9 cellular contexts compared by ENCODE assay signal in genomic region chr9:75200892-75201470, GRCh38.
DNase-seq lines count a peak whose midpoint lies in the region; ATAC-seq, FAIRE-seq and TF ChIP-seq lines count a peak whose summit lies in the region.
"Had no signal": no experiment of that assay in that cellular context is flagged by ENCODE, and none has a peak within 500 bp of the region (broad histone marks: within the 10 kb centered on the region; RNA-seq: fewer than 3 reads in every experiment).

No MANE protein-coding gene starts in this region.

- peak overlapping the region in 1 of 7 donors; percentile 1 for H3K27ac Mint-ChIP-seq in CD14-positive monocyte
- H3K27ac Mint-ChIP-seq in activated T-helper 2 cell treated with anti-CD3 and anti-CD28 coated beads, Interferon-gamma antibody, Interleukin-2, Interleukin-4, amounts not matched to agents 10 μg/mL and 5 μg/mL and 100 μg/mL, durations not matched to agents 14 hours and 24 hours and 36 hours, result no peak overlapping the region
- H3K27ac Mint-ChIP-seq: IgD-negative memory B cell had no signal

- TF ChIP-seq CTCF in CD14-positive monocyte (IDR thresholded peaks at IDR 0.05) (peak; percentile 79), GM12878 (IDR thresholded peaks at IDR 0.05 in 2 of 3, conservative IDR thresholded peaks at IDR 0.05 in 1 of 3; ENCODE audit: control insufficient read depth in 2 of 3, extremely low read depth in 1 of 3, insufficient read depth in 1 of 3, low read depth in 3 of 3, low read length in 3 of 3) (peak; percentile 30 to 57 (median 49); a peak in 4 of 6 replicates)

- CTCF ChIA-PET in GM12878 (lab: Yijun Ruan, JAX), result interaction anchor here (0.6 to 2.4 kb wide), 9 partner anchors 9 to 65 kb away, joined by 3 to 6 read pairs (median 4); no protein-coding TSS in a partner anchor

- no peaks in the 10 kb centered on the region for H3K4me1 ChIP-seq in GM12878 (ENCODE audit: control insufficient read depth, insufficient read depth, low read length)

- TF ChIP-seq POLR2A in GM12878 (IDR thresholded peaks at IDR 0.05; ENCODE audit: low read depth, low read length), result no peak

- no peak overlapping the region for H3K4me3 Mint-ChIP-seq in CD14-positive monocyte
- no peak overlapping the region for H3K4me3 Mint-ChIP-seq in activated T-helper 2 cell treated with anti-CD3 and anti-CD28 coated beads, Interferon-gamma antibody, Interleukin-2, Interleukin-4, amounts not matched to agents 10 μg/mL and 5 μg/mL and 100 μg/mL, durations not matched to agents 14 hours and 24 hours and 36 hours (ENCODE audit: low read depth)
- H3K4me3 Mint-ChIP-seq: IgD-negative memory B cell had no signal

- no peaks in the 10 kb centered on the region for H3K36me3 Mint-ChIP-seq in CD14-positive monocyte
- no peaks in the 10 kb centered on the region for H3K36me3 Mint-ChIP-seq in activated T-helper 2 cell treated with anti-CD3 and anti-CD28 coated beads, Interferon-gamma antibody, Interleukin-2, Interleukin-4, amounts not matched to agents 10 μg/mL and 5 μg/mL and 100 μg/mL, durations not matched to agents 14 hours and 24 hours and 36 hours (ENCODE audit: low read depth)

- no peak overlapping the region for H3K9ac ChIP-seq in GM12878 (ENCODE audit: control insufficient read depth, insufficient read depth, low read length)

- in situ Hi-C loops in GM12878 (cut with MboI), result no loop called here

- H3K4me2 ChIP-seq in GM12878 (ENCODE audit: control insufficient read depth, insufficient read depth), result no peak overlapping the region

- H3K27me3 ChIP-seq in GM12878 (replicated peaks in 1 of 2; ENCODE audit: control insufficient read depth in 2 of 2, insufficient read depth in 2 of 2, low read length in 1 of 2), result no peaks in the 10 kb centered on the region

- H3K79me2 ChIP-seq in GM12878 (ENCODE audit: control insufficient read depth, insufficient read depth, low read length), result no peaks in the 10 kb centered on the region

- 5% methylated on average over 1 of the region's 1 CpG for WGBS in GM12878 (ENCODE audit: insufficient coverage, insufficient replicate concordance, low lambda C conversion rate, missing lambda C conversion rate)

- no TSS peak for BruUV-seq in GM12878 (replicated peaks; lab: Mats Ljungman, UMichigan)

- H2AFZ ChIP-seq in GM12878 (ENCODE audit: control insufficient read depth, low read depth, low read length), result no peak overlapping the region

- no peak for FAIRE-seq in GM12878 (lab: Jason Lieb, UNC)

- peaks cover 0 to 2% (median 0%) of the 10 kb centered on the region in 3 donors for H3K27me3 Mint-ChIP-seq in CD14-positive monocyte (ENCODE audit: low read depth in 3 of 3)
- H3K27me3 Mint-ChIP-seq in activated T-helper 2 cell treated with anti-CD3 and anti-CD28 coated beads, Interferon-gamma antibody, Interleukin-2, Interleukin-4, amounts not matched to agents 10 μg/mL and 5 μg/mL and 100 μg/mL, durations not matched to agents 14 hours and 24 hours and 36 hours (ENCODE audit: low read depth), result peaks cover 15% of the 10 kb centered on the region
- H3K27me3 Mint-ChIP-seq: IgD-negative memory B cell had no signal

- DNase-seq in CD14-positive monocyte (ENCODE audit: low spot score), result no peak
- peak; percentile 12 for DNase-seq in NCI-H345 treated with DMSO at 0.1 percent for 48 hours (lab: John Stamatoyannopoulos, UW; ENCODE audit: unreplicated experiment)
- DNase-seq in GM12878 (ENCODE audit: low read depth, low spot score), result no peak
- peak; percentile 63 for DNase-seq in left kidney (ENCODE audit: low read depth, low spot score)
- no peak for DNase-seq in D341Med (ENCODE audit: low spot score)
- DNase-seq in activated T-helper 2 cell treated with anti-CD3 and anti-CD28 coated beads, Interferon-gamma antibody, Interleukin-2, Interleukin-4, amounts not matched to agents 10 μg/mL and 5 μg/mL and 100 μg/mL, durations not matched to agents 14 hours and 24 hours and 36 hours (ENCODE audit: low spot score), result no peak

- H3K4me3 ChIP-seq in GM12878, result no peak overlapping the region

- SMC1A ChIA-PET in GM12878 (lab: Charles Lee; ENCODE audit: uncharacterized antibody, unreplicated experiment), result interaction anchor here (0.9 to 1.7 kb wide), 5 partner anchors 10 to 666 kb away, joined by 3 to 5 read pairs (median 3); no protein-coding TSS in a partner anchor

- H3K4me1 Mint-ChIP-seq in CD14-positive monocyte, result no peaks in the 10 kb centered on the region
- H3K4me1 Mint-ChIP-seq in activated T-helper 2 cell treated with anti-CD3 and anti-CD28 coated beads, Interferon-gamma antibody, Interleukin-2, Interleukin-4, amounts not matched to agents 10 μg/mL and 5 μg/mL and 100 μg/mL, durations not matched to agents 14 hours and 24 hours and 36 hours (ENCODE audit: low read depth), result peaks cover 6% of the 10 kb centered on the region

- no peak for TF ChIP-seq EP300 in GM12878 (IDR thresholded peaks at IDR 0.05; ENCODE audit: borderline replicate concordance in 1 of 2, control insufficient read depth in 1 of 2, low read depth in 2 of 2, low read length in 2 of 2)

- ATAC-seq in GM19395 (IDR thresholded peaks at IDR 0.05; ENCODE audit: unreplicated experiment) (peak; percentile 77), GM12878 (peak; percentile 46; the same call in 1 of the 3 replicates), GM21381 (IDR thresholded peaks at IDR 0.05; ENCODE audit: unreplicated experiment) (no peak)

- H4K20me1 ChIP-seq in GM12878 (ENCODE audit: control insufficient read depth, insufficient read depth), result no peaks in the 10 kb centered on the region

- no peaks in the 10 kb centered on the region for H3K9me3 ChIP-seq in GM12878 (replicated peaks; ENCODE audit: control insufficient read depth, insufficient read depth, low read length)

- no peak overlapping the region for H3K27ac ChIP-seq in GM12878 (ENCODE audit: control insufficient read depth, insufficient read depth)

- RAD21 ChIA-PET in GM12878 (lab: Charles Lee; ENCODE audit: unreplicated experiment), result interaction anchor here (1.0 to 1.5 kb wide), 4 partner anchors 37 to 1101 kb away, joined by 3 to 5 read pairs (median 4); no protein-coding TSS in a partner anchor

- POLR2A ChIA-PET in GM12878 (lab: Charles Lee), result no interaction called here

- peak; percentile 72 for TF ChIP-seq RAD21 in GM12878 (IDR thresholded peaks at IDR 0.05; ENCODE audit: insufficient read depth, low read depth, low read length)

- intact Hi-C loops in CD14-positive monocyte (cut with micrococcal nuclease), result loop anchor here (5.0 kb wide), 1 partner anchor 1101 kb away; no protein-coding TSS in a partner anchor
- intact Hi-C loops in GM12878 (cut with micrococcal nuclease; ENCODE audit: unreplicated experiment), result loop anchor here (1.0 kb wide), 1 partner anchor 37 kb away; no protein-coding TSS in a partner anchor
- intact Hi-C loops in activated T-helper 2 cell treated with anti-CD3 and anti-CD28 coated beads, Interferon-gamma antibody, Interleukin-2, Interleukin-4, amounts not matched to agents 10 μg/mL and 5 μg/mL and 100 μg/mL, durations not matched to agents 14 hours and 24 hours and 36 hours (cut with micrococcal nuclease), result loop anchor here (1.0 kb wide), 1 partner anchor 37 kb away; no protein-coding TSS in a partner anchor

- peaks cover 0 to 1% (median 0%) of the 10 kb centered on the region in 7 donors for H3K9me3 Mint-ChIP-seq in CD14-positive monocyte
- H3K9me3 Mint-ChIP-seq in activated T-helper 2 cell treated with anti-CD3 and anti-CD28 coated beads, Interferon-gamma antibody, Interleukin-2, Interleukin-4, amounts not matched to agents 10 μg/mL and 5 μg/mL and 100 μg/mL, durations not matched to agents 14 hours and 24 hours and 36 hours, result no peaks in the 10 kb centered on the region
- H3K9me3 Mint-ChIP-seq: IgD-negative memory B cell had no signal

- no peaks in the 10 kb centered on the region for H3K36me3 ChIP-seq in GM12878 (ENCODE audit: control insufficient read depth in 2 of 2, insufficient read depth in 2 of 2, low read length in 1 of 2)

TF ChIP-seq in GM12878, 131 proteins besides CTCF, POLR2A, EP300 and RAD21:
- TF ChIP-seq SMAD1 (IDR thresholded peaks at IDR 0.05; ENCODE audit: low read depth, partially characterized antibody) (no peak), ZSCAN29 (IDR thresholded peaks at IDR 0.05) (no peak), PKNOX1 (IDR thresholded peaks at IDR 0.05) (peak; percentile 63; the same call in 1 of the 2 replicates), SMC3 (IDR thresholded peaks at IDR 0.05; ENCODE audit: borderline replicate concordance, low read length) (peak; percentile 42; the same call in 1 of the 2 replicates), WRNIP1 (IDR thresholded peaks at IDR 0.05; ENCODE audit: borderline replicate concordance, low read depth, low read length) (no peak)

Comparison
In these comparisons a context has a peak if more than half of its experiments do, and no peak if none do; other contexts are left out.
1. DNase-seq: peak in NCI-H345 treated with DMSO at 0.1 percent for 48 hours (single experiment) and left kidney (single experiment); none in CD14-positive monocyte (single experiment), GM12878 (single experiment), D341Med (single experiment) and activated T-helper 2 cell treated with anti-CD3 and anti-CD28 coated beads, Interferon-gamma antibody, Interleukin-2, Interleukin-4, amounts not matched to agents 10 μg/mL and 5 μg/mL and 100 μg/mL, durations not matched to agents 14 hours and 24 hours and 36 hours (single experiment).